In genomic region chr2:215968499-215968898, GRCh38 we compare ENCODE assay signal across 16 cellular contexts.
"Had no signal": no experiment of that assay in that cellular context is flagged by ENCODE, and none has a peak within 500 bp of the region (broad histone marks: within the 10 kb centered on the region; RNA-seq: fewer than 3 reads in every experiment).

No MANE protein-coding gene starts in this region.

- H3K27ac ChIP-seq: heart left ventricle, left lung, ovary, tibial artery, uterus had no signal

- ATAC-seq: activated T-cell treated with anti-CD3 and anti-CD28 coated beads, Interleukin-2, amount 50 U/mL, for 72 hours; heart left ventricle; left lung; SK-N-SH treated with all-trans-retinoic acid at 6 μM for 48 hours had no signal

- H3K9me3 Mint-ChIP-seq: central memory CD8-positive, alpha-beta T cell; memory B cell had no signal

- H3K36me3 ChIP-seq: heart left ventricle, left lung, ovary, tibial artery, uterus had no signal

- H3K4me1 ChIP-seq: left lung, uterus had no signal

- H3K27ac Mint-ChIP-seq: activated T-cell treated with anti-CD3 and anti-CD28 coated beads, Interleukin-2, amount 50 U/mL, for 72 hours; brain; memory B cell had no signal

- H3K27me3 Mint-ChIP-seq: brain; central memory CD8-positive, alpha-beta T cell; memory B cell had no signal

- H3K4me3 ChIP-seq: heart left ventricle, left lung, ovary, tibial artery, uterus had no signal

- H3K4me3 Mint-ChIP-seq: activated T-cell treated with anti-CD3 and anti-CD28 coated beads, Interleukin-2, amount 50 U/mL, for 72 hours; brain; central memory CD8-positive, alpha-beta T cell; memory B cell had no signal

- H3K27me3 ChIP-seq: heart left ventricle, left lung, ovary, tibial artery, uterus had no signal

- H3K4me1 Mint-ChIP-seq: brain had no signal

- DNase-seq: activated naive CD4-positive, alpha-beta T cell; activated T-cell treated with anti-CD3 and anti-CD28 coated beads, Interleukin-2, amount 50 U/mL, for 72 hours; amniotic stem cell; cortex of kidney; effector CD8-positive, alpha-beta T cell; heart left ventricle; left lung; ovary; stimulated activated CD4-positive, alpha-beta T cell treated with anti-CD3 and anti-CD28 coated beads, Interleukin-2, amount 100 ng/mL, for 48 hours; stimulated activated CD8-positive, alpha-beta memory T cell treated with anti-CD3 and anti-CD28 coated beads, Interleukin-4, amount 100 ng/mL, for 48 hours; tibial artery; uterus had no signal
